Comparison of ENCODE assay signal across 1 cellular context in the genomic region with DNA sequence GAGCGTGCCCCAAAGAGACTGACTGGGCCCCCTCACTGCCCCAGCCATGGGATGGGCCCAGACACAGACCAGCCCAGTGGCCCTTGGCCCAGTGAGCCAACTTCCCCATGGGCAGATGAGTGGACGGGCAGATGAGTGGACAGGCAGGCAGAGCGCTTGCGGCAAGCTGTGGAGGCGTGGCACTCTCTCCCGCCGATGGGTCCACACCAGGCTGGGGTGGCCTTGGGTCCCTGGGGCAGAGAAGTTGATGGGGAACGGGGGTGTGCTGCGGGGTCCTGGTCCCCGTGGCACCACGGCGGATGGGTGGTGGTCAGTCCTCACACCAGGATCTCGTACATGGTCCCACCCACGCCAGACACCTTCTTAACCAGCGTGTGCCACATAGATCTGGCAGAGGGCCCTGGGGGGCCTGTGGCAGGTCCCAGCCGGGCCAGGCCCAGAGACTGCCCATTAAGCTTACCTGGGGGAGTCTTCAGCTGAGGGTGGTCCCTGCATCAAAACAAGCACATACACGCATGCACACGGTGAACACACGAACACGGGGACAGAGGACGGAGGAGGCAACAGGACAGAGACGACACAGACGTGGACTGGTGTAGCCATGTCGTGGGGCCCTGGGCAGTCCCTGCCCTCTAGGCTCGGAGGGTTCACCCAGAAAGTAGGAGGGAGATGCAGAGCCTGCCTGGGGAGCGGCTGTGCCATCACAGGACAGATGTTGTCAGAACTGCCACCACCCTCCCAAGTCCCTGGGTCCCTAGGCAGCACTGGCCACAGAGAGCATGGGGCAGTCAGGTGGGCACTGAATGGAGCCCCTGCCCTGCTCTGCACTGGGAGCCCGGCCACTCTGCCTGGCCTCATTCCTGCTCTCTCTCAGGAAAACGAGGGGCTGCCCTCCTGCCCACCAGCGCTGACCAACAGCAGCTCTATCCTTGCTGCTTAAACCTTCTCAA.
TF ChIP-seq lines count a peak whose summit lies in the region.

No MANE protein-coding gene starts in this region.

TF ChIP-seq in SK-N-SH, 30 proteins besides CTCF, POLR2A, EP300 and RAD21 (continued from another document):
- TF ChIP-seq, protein P1, sequence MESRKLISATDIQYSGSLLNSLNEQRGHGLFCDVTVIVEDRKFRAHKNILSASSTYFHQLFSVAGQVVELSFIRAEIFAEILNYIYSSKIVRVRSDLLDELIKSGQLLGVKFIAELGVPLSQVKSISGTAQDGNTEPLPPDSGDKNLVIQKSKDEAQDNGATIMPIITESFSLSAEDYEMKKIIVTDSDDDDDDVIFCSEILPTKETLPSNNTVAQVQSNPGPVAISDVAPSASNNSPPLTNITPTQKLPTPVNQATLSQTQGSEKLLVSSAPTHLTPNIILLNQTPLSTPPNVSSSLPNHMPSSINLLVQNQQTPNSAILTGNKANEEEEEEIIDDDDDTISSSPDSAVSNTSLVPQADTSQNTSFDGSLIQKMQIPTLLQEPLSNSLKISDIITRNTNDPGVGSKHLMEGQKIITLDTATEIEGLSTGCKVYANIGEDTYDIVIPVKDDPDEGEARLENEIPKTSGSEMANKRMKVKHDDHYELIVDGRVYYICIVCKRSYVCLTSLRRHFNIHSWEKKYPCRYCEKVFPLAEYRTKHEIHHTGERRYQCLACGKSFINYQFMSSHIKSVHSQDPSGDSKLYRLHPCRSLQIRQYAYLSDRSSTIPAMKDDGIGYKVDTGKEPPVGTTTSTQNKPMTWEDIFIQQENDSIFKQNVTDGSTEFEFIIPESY (IDR thresholded peaks at IDR 0.05; ENCODE audit: borderline replicate concordance, low read depth) = no peak
- TF ChIP-seq MEF2A (IDR thresholded peaks at IDR 0.05; ENCODE audit: borderline replicate concordance, low read depth) = no peak
- TF ChIP-seq ELF1 (IDR thresholded peaks at IDR 0.05) = no peak
- no peak for TF ChIP-seq SMC3 (IDR thresholded peaks at IDR 0.05; ENCODE audit: low read depth, low read length)
TF ChIP-seq in SK-N-SH: peak in this region for 0.
